In the genomic region with DNA sequence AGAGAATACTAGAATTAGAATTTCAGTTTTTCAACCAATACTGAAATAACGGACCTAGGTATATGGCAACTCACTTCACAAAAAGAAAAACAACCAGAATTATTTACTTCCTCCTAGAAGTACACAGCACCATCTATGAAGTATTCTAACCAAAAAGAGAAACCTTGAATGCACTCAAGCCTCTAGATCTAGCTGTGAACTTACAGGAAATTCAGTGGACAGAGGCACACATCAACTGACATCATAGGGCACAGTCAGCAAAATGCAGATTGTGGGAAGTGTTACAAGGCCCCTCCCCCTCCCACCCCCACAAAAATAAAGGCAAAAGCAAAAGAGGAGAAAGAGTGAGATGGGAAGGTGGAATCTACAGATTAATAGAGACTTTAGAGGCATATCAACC, we compare ENCODE assay signal across 15 cellular contexts.
DNase-seq lines count a peak whose midpoint lies in the region; ATAC-seq, FAIRE-seq and TF ChIP-seq lines count a peak whose summit lies in the region.
"Had no signal": no experiment of that assay in that cellular context is flagged by ENCODE, and none has a peak within 500 bp of the region (broad histone marks: within the 10 kb centered on the region; RNA-seq: fewer than 3 reads in every experiment).

No MANE protein-coding gene starts in this region.

- no peak overlapping the region for H2BK5ac ChIP-seq in H1 (ENCODE audit: low read depth, low read length)

- no peak overlapping the region for H2BK12ac ChIP-seq in H1 (ENCODE audit: low read depth, low read length)

- in situ Hi-C loops in GM12878 (cut with MboI) = no loop called here

- POLR2A ChIA-PET in GM12878 (lab: Charles Lee) = no interaction called here
- POLR2A ChIA-PET in H1 (lab: Charles Lee; ENCODE audit: partially characterized antibody) = no interaction called here

- no peak overlapping the region for H3K27ac ChIP-seq in KMS-11
- H3K27ac ChIP-seq in GM12878 (ENCODE audit: control insufficient read depth, insufficient read depth) = no peak overlapping the region
- H3K27ac ChIP-seq in H1 (ENCODE audit: low read depth, low read length) = no peak overlapping the region
- H3K27ac ChIP-seq: BLaER1 had no signal

- H3K14ac ChIP-seq in H1 (ENCODE audit: insufficient read length) = no peak overlapping the region

- H3K56ac ChIP-seq in H1 (replicated peaks; ENCODE audit: insufficient read length, low read depth, low read length) = no peak overlapping the region

- no peak for TF ChIP-seq RAD21 in GM12878 (IDR thresholded peaks at IDR 0.05; ENCODE audit: insufficient read depth, low read depth, low read length)
- no peak for TF ChIP-seq RAD21 in H1 (IDR thresholded peaks at IDR 0.05 in 1 of 2, conservative IDR thresholded peaks at IDR 0.05 in 1 of 2; ENCODE audit: low read depth in 2 of 2, low read length in 2 of 2)

- no peak overlapping the region for H3K9ac ChIP-seq in KMS-11
- H3K9ac ChIP-seq in GM12878 (ENCODE audit: control insufficient read depth, insufficient read depth, low read length) = no peak overlapping the region
- no peak overlapping the region for H3K9ac ChIP-seq in H1 (replicated peaks in 1 of 4; ENCODE audit: extremely low read depth in 1 of 4, low read depth in 3 of 4, low read length in 3 of 4)
- H3K9ac ChIP-seq: BLaER1 had no signal

- ATAC-seq in GM12878 (peak; percentile 71), GM21367 (IDR thresholded peaks at IDR 0.05; ENCODE audit: unreplicated experiment) (no peak)

- no peak for TF ChIP-seq POLR2A in GM12878 (IDR thresholded peaks at IDR 0.05; ENCODE audit: low read depth, low read length)
- TF ChIP-seq POLR2A in H1 (IDR thresholded peaks at IDR 0.05; ENCODE audit: control extremely low read depth in 1 of 2, low read depth in 2 of 2, low read length in 2 of 2) = no peak

- H3K23ac ChIP-seq in H1 (ENCODE audit: insufficient read length) = no peak overlapping the region

- no peak for TF ChIP-seq EP300 in GM12878 (IDR thresholded peaks at IDR 0.05; ENCODE audit: borderline replicate concordance in 1 of 2, control insufficient read depth in 1 of 2, low read depth in 2 of 2, low read length in 2 of 2)
- no peak for TF ChIP-seq EP300 in H1 (IDR thresholded peaks at IDR 0.05; ENCODE audit: borderline replicate concordance in 1 of 2, low read depth in 2 of 2, low read length in 2 of 2)

- RAD21 ChIA-PET in GM12878 (lab: Charles Lee; ENCODE audit: unreplicated experiment) = interaction anchor here (0.5 to 2.8 kb wide), 5 partner anchors 26 to 129 kb away, joined by 3 to 11 read pairs (median 9); no protein-coding TSS in a partner anchor

- H3K4me1 ChIP-seq in KMS-11 (ENCODE audit: low read depth, poor library complexity, severe bottlenecking) (peaks cover 18% of the 10 kb centered on the region), GM12878 (ENCODE audit: control insufficient read depth, insufficient read depth, low read length) (no peaks in the 10 kb centered on the region), H1 (replicated peaks in 1 of 4; ENCODE audit: control insufficient read depth in 3 of 4, insufficient read depth in 4 of 4, low read length in 3 of 4) (peaks cover 0 to 2% (median 0%) of the 10 kb centered on the region in 4 experiments; a peak in 1 of 7 replicates)
- H3K4me1 ChIP-seq: BLaER1 had no signal

- H2AK5ac ChIP-seq in H1 (ENCODE audit: low read depth, low read length) = no peak overlapping the region

- no peak overlapping the region for H3K4me3 ChIP-seq in KMS-11 (IDR thresholded peaks at IDR 0.05; ENCODE audit: insufficient read depth, low read depth, low read length)
- H3K4me3 ChIP-seq in GM12878 = no peak overlapping the region
- no peak overlapping the region for H3K4me3 ChIP-seq in H1 (ENCODE audit: extremely low read depth in 1 of 4, insufficient read depth in 2 of 4, low read depth in 3 of 4, low read length in 4 of 4)
- H3K4me3 ChIP-seq: BLaER1 had no signal

- no peak overlapping the region for H4K91ac ChIP-seq in H1 (replicated peaks; ENCODE audit: insufficient read length, low read length)

- WGBS in GM12878 (ENCODE audit: insufficient coverage, insufficient replicate concordance, low lambda C conversion rate, missing lambda C conversion rate) = 0% methylated on average over 1 of the region's 1 CpG
- WGBS in H1 (ENCODE audit: extremely low coverage in 1 of 2, insufficient coverage in 1 of 2, insufficient read length in 1 of 2, insufficient replicate concordance in 2 of 2, low coverage in 1 of 2, low lambda C conversion rate in 2 of 2, missing lambda C conversion rate in 1 of 2), 2 experiments = 73% methylated on average over 1 of the region's 1 CpG; no CpG with 5 or more reads in 1 of the 2 experiments

- H3K4ac ChIP-seq in H1 (replicated peaks; ENCODE audit: insufficient read length, low read depth, low read length) = no peak overlapping the region

- H4K20me1 ChIP-seq in KMS-11 (ENCODE audit: insufficient read depth) (no peaks in the 10 kb centered on the region), GM12878 (ENCODE audit: control insufficient read depth, insufficient read depth) (no peaks in the 10 kb centered on the region), H1 (replicated peaks in 1 of 2; ENCODE audit: control insufficient read depth in 1 of 2, insufficient read depth in 2 of 2, low read length in 2 of 2) (no peaks in the 10 kb centered on the region)
- H4K20me1 ChIP-seq: BLaER1 had no signal

- no peaks in the 10 kb centered on the region for H3K79me1 ChIP-seq in H1 (ENCODE audit: low read depth, low read length)

- no peaks in the 10 kb centered on the region for H3K9me3 ChIP-seq in GM12878 (replicated peaks; ENCODE audit: control insufficient read depth, insufficient read depth, low read length)
- H3K9me3 ChIP-seq in H1 (ENCODE audit: insufficient read depth in 2 of 2, low read depth in 1 of 2, low read length in 1 of 2) = no peaks in the 10 kb centered on the region
- H3K9me3 ChIP-seq: BLaER1 had no signal

- H3K27me3 ChIP-seq in KMS-11 (ENCODE audit: insufficient read depth, low read depth) = no peaks in the 10 kb centered on the region
- no peaks in the 10 kb centered on the region for H3K27me3 ChIP-seq in GM12878 (replicated peaks in 1 of 2; ENCODE audit: control insufficient read depth in 2 of 2, insufficient read depth in 2 of 2, low read length in 1 of 2)
- no peaks in the 10 kb centered on the region for H3K27me3 ChIP-seq in H1 (replicated peaks in 1 of 4; ENCODE audit: control insufficient read depth in 3 of 4, extremely low read depth in 1 of 4, insufficient read depth in 3 of 4, low read length in 3 of 4)
- H3K27me3 ChIP-seq: BLaER1 had no signal

- no peak overlapping the region for H4K5ac ChIP-seq in H1 (ENCODE audit: insufficient read length, low read depth, low read length)

- CTCF ChIA-PET in GM12878 (lab: Yijun Ruan, JAX) (interaction anchor here (1.5 kb wide), 1 partner anchor 10 kb away, joined by 9 read pairs; no protein-coding TSS in a partner anchor), H1 (lab: Charles Lee; ENCODE audit: partially characterized antibody) (no interaction called here)

- no peak overlapping the region for H2BK120ac ChIP-seq in H1 (replicated peaks; ENCODE audit: low read depth, low read length)

- intact Hi-C loops in GM12878 (cut with micrococcal nuclease; ENCODE audit: unreplicated experiment) = no loop called here

- no peaks in the 10 kb centered on the region for H3K23me2 ChIP-seq in H1 (ENCODE audit: low read depth, low read length)

- H2BK15ac ChIP-seq in H1 (ENCODE audit: low read length) = no peak overlapping the region

- DNase-seq in GM12878 (ENCODE audit: low read depth, low spot score) (no peak), H1 (ENCODE audit: low read depth in 1 of 2, low spot score in 2 of 2) (no peak), AG08395 (ENCODE audit: low spot score) (no peak)
- DNase-seq in activated naive CD4-positive, alpha-beta T cell (lab: John Stamatoyannopoulos, UW) = no peak
- DNase-seq: CD4-positive, alpha-beta memory T cell; DMS153; DMS79; GDM1; GOT3; H9 had no signal

- H3K79me2 ChIP-seq in KMS-11 (ENCODE audit: insufficient read depth, low read depth) = no peaks in the 10 kb centered on the region
- no peaks in the 10 kb centered on the region for H3K79me2 ChIP-seq in GM12878 (ENCODE audit: control insufficient read depth, insufficient read depth, low read length)
- no peaks in the 10 kb centered on the region; a peak in 2 of 4 replicates for H3K79me2 ChIP-seq in H1 (ENCODE audit: control insufficient read depth in 1 of 2, insufficient read depth in 2 of 2, low read length in 2 of 2)

- no peak overlapping the region for H2AFZ ChIP-seq in KMS-11 (ENCODE audit: low read depth)
- H2AFZ ChIP-seq in GM12878 (ENCODE audit: control insufficient read depth, low read depth, low read length) = no peak overlapping the region
- no peak overlapping the region for H2AFZ ChIP-seq in H1 (ENCODE audit: low read length)

- H3K4me2 ChIP-seq in KMS-11 (peak overlapping the region; percentile 22; the same call in 1 of the 2 replicates), GM12878 (ENCODE audit: control insufficient read depth, insufficient read depth) (no peak overlapping the region), H1 (ENCODE audit: insufficient read depth in 1 of 2, low read depth in 2 of 2, low read length in 2 of 2) (no peak overlapping the region)
- H3K4me2 ChIP-seq: BLaER1 had no signal

- BruUV-seq in GM12878 (replicated peaks; lab: Mats Ljungman, UMichigan) = no TSS peak

- H3K36me3 ChIP-seq in KMS-11 (ENCODE audit: insufficient read depth) (no peaks in the 10 kb centered on the region; the same call in 1 of the 2 replicates), GM12878 (ENCODE audit: control insufficient read depth in 2 of 2, insufficient read depth in 2 of 2, low read length in 1 of 2) (no peaks in the 10 kb centered on the region), H1 (ENCODE audit: control insufficient read depth in 2 of 4, insufficient read depth in 4 of 4, low read length in 3 of 4) (no peaks in the 10 kb centered on the region; a peak in 1 of 8 replicates)
- H3K36me3 ChIP-seq: BLaER1 had no signal

- no peak overlapping the region for H2BK20ac ChIP-seq in H1 (ENCODE audit: low read length)

- H3K18ac ChIP-seq in H1 (ENCODE audit: extremely low read depth, low read length) = no peak overlapping the region

- TF ChIP-seq CTCF in KMS-11 (conservative IDR thresholded peaks at IDR 0.05; ENCODE audit: low read depth, low read length) = no peak
- no peak for TF ChIP-seq CTCF in GM12878 (IDR thresholded peaks at IDR 0.05 in 2 of 3, conservative IDR thresholded peaks at IDR 0.05 in 1 of 3; ENCODE audit: control insufficient read depth in 2 of 3, extremely low read depth in 1 of 3, insufficient read depth in 1 of 3, low read depth in 3 of 3, low read length in 3 of 3)
- TF ChIP-seq CTCF in H1 (IDR thresholded peaks at IDR 0.05; ENCODE audit: control extremely low read depth in 1 of 3, insufficient read depth in 1 of 3, low read depth in 1 of 3, low read length in 3 of 3) = no peak

- SMC1A ChIA-PET in GM12878 (lab: Charles Lee; ENCODE audit: uncharacterized antibody, unreplicated experiment) = interaction anchor here (1.0 to 2.6 kb wide), 4 partner anchors 10 to 128 kb away, joined by 3 to 18 read pairs (median 4); no protein-coding TSS in a partner anchor

- FAIRE-seq in GM12878 (lab: Jason Lieb, UNC) = no peak
- no peak for FAIRE-seq in H1 (lab: Jason Lieb, UNC)
- FAIRE-seq: A204.1, HTR-8/SVneo had no signal

- no peak overlapping the region for H4K8ac ChIP-seq in H1 (ENCODE audit: extremely low read depth, insufficient read depth, low read length)

TF ChIP-seq in GM12878, 131 proteins besides CTCF, POLR2A, EP300 and RAD21 (continues in another document):
- no peak for TF ChIP-seq CHD4 (IDR thresholded peaks at IDR 0.05)
